In genomic region chr2:95121495-95122196, GRCh38 we compare ENCODE assay signal across 8 cellular contexts. TPM values are rescaled to one million over a fixed set of nuclear protein-coding genes. Genes with fewer than 3 reads are reported as not detected.
DNase-seq lines count a peak whose midpoint lies in the region; ATAC-seq and TF ChIP-seq lines count a peak whose summit lies in the region.

Gene MRPS5 (minus strand): TSS chr2:95121808. CDS start chr2:95121791, 17 bp downstream.

- peak within 1 kb of the TSS; percentile 83 for H3K4me2 ChIP-seq in Karpas-422 (ENCODE audit: low read depth, low read length, poor library complexity, severe bottlenecking)

- H2AFZ ChIP-seq in Karpas-422 (ENCODE audit: low read length) (peak within 1 kb of the TSS; percentile 81), neuron (ENCODE audit: low read depth, low read length) (peak within 1 kb of the TSS; percentile 92)

- H3K4me1 ChIP-seq in Karpas-422 (ENCODE audit: low read length) (peaks cover 20% of the 10 kb centered on the region), neuron (ENCODE audit: insufficient read depth, low read length) (peaks cover 6% of the 10 kb centered on the region), subcutaneous abdominal adipose tissue (ENCODE audit: control insufficient read depth in 5 of 5, insufficient read depth in 5 of 5, low read length in 5 of 5) (peaks cover 3 to 33% (median 26%) of the 10 kb centered on the region in 5 donors)

- peak; percentile 85 for DNase-seq in ELF-1 (ENCODE audit: low read depth, low spot score)
- DNase-seq in Karpas-422, result peak; percentile 94
- peak; percentile 18 for DNase-seq in SIG-M5 (lab: John Stamatoyannopoulos, UW)
- DNase-seq in activated gamma-delta T cell (lab: John Stamatoyannopoulos, UW), result peak; percentile 65
- peak; percentile 60 to 90 for DNase-seq in foreskin fibroblast

- H3K79me2 ChIP-seq in Karpas-422 (ENCODE audit: low read length), result peaks cover 49% of the 10 kb centered on the region

- no peaks in the 10 kb centered on the region for H3K9me2 ChIP-seq in Karpas-422 (replicated peaks; ENCODE audit: insufficient read depth, low read length)

- H4K20me1 ChIP-seq in Karpas-422 (ENCODE audit: insufficient read depth, low read depth, low read length), result no peaks in the 10 kb centered on the region; the same call in 1 of the 2 replicates

- H3K4me3 ChIP-seq in Karpas-422 (ENCODE audit: low read length) (peak within 1 kb of the TSS; percentile 88), foreskin fibroblast (ENCODE audit: low read depth in 1 of 2, low read length in 2 of 2) (peak within 1 kb of the TSS; percentile 98 to 100), neuron (ENCODE audit: low read length) (peak within 1 kb of the TSS; percentile 87), subcutaneous abdominal adipose tissue (ENCODE audit: low read depth in 1 of 5, low read length in 5 of 5) (peak within 1 kb of the TSS; percentile 90 to 99 (median 98))

- peak; percentile 96 for ATAC-seq in GM21825 (IDR thresholded peaks at IDR 0.05; ENCODE audit: unreplicated experiment)

- no peaks in the 10 kb centered on the region for H3K27me3 ChIP-seq in Karpas-422 (ENCODE audit: low read length)
- H3K27me3 ChIP-seq in neuron (ENCODE audit: insufficient read depth, low read length), result no peaks in the 10 kb centered on the region
- H3K27me3 ChIP-seq in subcutaneous abdominal adipose tissue (ENCODE audit: control insufficient read depth in 5 of 5, insufficient read depth in 4 of 5, low read length in 5 of 5), result no peaks in the 10 kb centered on the region

- H3K27ac ChIP-seq in Karpas-422 (ENCODE audit: low read length), result peak within 1 kb of the TSS; percentile 53; the same call in 1 of the 2 replicates
- H3K27ac ChIP-seq in subcutaneous abdominal adipose tissue (ENCODE audit: low read depth, low read length), result peak within 1 kb of the TSS; percentile 85

- TF ChIP-seq CTCF in foreskin fibroblast (IDR thresholded peaks at IDR 0.05; ENCODE audit: low read depth, low read length), result peak; percentile 8

- H3K36me3 ChIP-seq in Karpas-422 (ENCODE audit: insufficient read depth, low read length), result peaks cover 7% of the 10 kb centered on the region
- H3K36me3 ChIP-seq in neuron (ENCODE audit: insufficient read depth, low read length), result peaks cover 13% of the 10 kb centered on the region
- peaks cover 0 to 8% (median under 1%) of the 10 kb centered on the region in 5 donors for H3K36me3 ChIP-seq in subcutaneous abdominal adipose tissue (ENCODE audit: control insufficient read depth in 5 of 5, insufficient read depth in 5 of 5, low read length in 5 of 5)

- H3K9me3 ChIP-seq in Karpas-422 (ENCODE audit: low read length) (no peaks in the 10 kb centered on the region), neuron (ENCODE audit: low read length) (peaks cover 7% of the 10 kb centered on the region), subcutaneous abdominal adipose tissue (ENCODE audit: control insufficient read depth in 5 of 5, low read length in 5 of 5) (no peaks in the 10 kb centered on the region)

- H3K9ac ChIP-seq in Karpas-422 (ENCODE audit: low read length) (peak within 1 kb of the TSS; percentile 88), subcutaneous abdominal adipose tissue (ENCODE audit: low read length in 5 of 5) (peak within 1 kb of the TSS; percentile 80 to 98 (median 93))

RNA-seq across cellular contexts. Expression of gene MRPS5, which starts in this region (rescaled TPM):
- 59.5 and 98.4 TPM in 2 replicates for total RNA-seq in Karpas-422 (2014; rRNA removed; shearing (Covaris generic); ENCODE audit: low replicate concordance)

Comparison
In these comparisons a context has a peak if more than half of its experiments do, and no peak if none do; other contexts are left out.
1. Peak in every context shown above with its lines: DNase-seq, ATAC-seq, H3K4me3 ChIP-seq and H3K27ac ChIP-seq.
2. DNase-seq: peak in every context shown above with its lines; median percentile 94 in Karpas-422; 85 in ELF-1; 75 in foreskin fibroblast; 65 in activated gamma-delta T cell; 18 in SIG-M5.